8 cellular contexts compared by ENCODE assay signal in genomic region chr12:56258820-56259183, GRCh38. TPM values are rescaled to one million over a fixed set of nuclear protein-coding genes. Genes with fewer than 3 reads are reported as not detected.
A peak's percentile ranks its signal among the peaks of the same experiment; 100 is the strongest.
DNase-seq lines count a peak whose midpoint lies in the region; ATAC-seq and TF ChIP-seq lines count a peak whose summit lies in the region.

No MANE protein-coding gene starts in this region.

- peak overlapping the region; percentile 66 to 96 (median 92) for H3K27ac Mint-ChIP-seq in CD8-positive, alpha-beta memory T cell

- no peak for TF ChIP-seq CTCF in neutrophil (IDR thresholded peaks at IDR 0.05)

- H3K9me3 ChIP-seq in CD8-positive, alpha-beta memory T cell (ENCODE audit: low read length): no peaks in the 10 kb centered on the region
- no peaks in the 10 kb centered on the region for H3K9me3 ChIP-seq in endocrine pancreas (ENCODE audit: control insufficient read depth, low read length)
- no peaks in the 10 kb centered on the region for H3K9me3 ChIP-seq in neutrophil

- CTCF ChIA-PET in CD8-positive, alpha-beta memory T cell (lab: Charles Lee): interaction anchor here (0.7 to 3.7 kb wide), 14 partner anchors 9 to 143 kb away, joined by 3 to 19 read pairs (median 4); partner anchors contain the start of genes COQ10A, RNF41, RPL41 and SMARCC2

- peaks cover 10% of the 10 kb centered on the region for H3K36me3 ChIP-seq in CD8-positive, alpha-beta memory T cell (ENCODE audit: insufficient read depth, low read length)
- H3K36me3 ChIP-seq in endocrine pancreas (ENCODE audit: control insufficient read depth, insufficient read depth, low read length): no peaks in the 10 kb centered on the region
- H3K36me3 ChIP-seq in neutrophil: peaks cover 25% of the 10 kb centered on the region

- peak overlapping the region; percentile 90 to 95 (median 91) for H3K4me3 Mint-ChIP-seq in CD8-positive, alpha-beta memory T cell

- POLR2A ChIA-PET in CD8-positive, alpha-beta memory T cell (lab: Charles Lee): interaction anchor here (0.6 to 1.7 kb wide), 3 partner anchors 8 to 188 kb away, joined by 4 to 11 read pairs (median 7); partner anchors contain the start of genes COQ10A and RNF41

- peaks cover 25 to 37% (median 29%) of the 10 kb centered on the region in 3 donors for H3K4me1 Mint-ChIP-seq in CD8-positive, alpha-beta memory T cell

- peak overlapping the region; percentile 92 for H3K4me3 ChIP-seq in CD8-positive, alpha-beta memory T cell (ENCODE audit: low read length)
- peak overlapping the region; percentile 63 for H3K4me3 ChIP-seq in endocrine pancreas (ENCODE audit: control insufficient read depth, insufficient read depth, low read length)
- peak overlapping the region; percentile 73 to 96 for H3K4me3 ChIP-seq in neutrophil (ENCODE audit: low read depth in 1 of 2, low read length in 1 of 2)

- H3K27me3 Mint-ChIP-seq in CD8-positive, alpha-beta memory T cell: no peaks in the 10 kb centered on the region

- peaks cover 5 to 32% (median 10%) of the 10 kb centered on the region in 3 donors for H3K36me3 Mint-ChIP-seq in CD8-positive, alpha-beta memory T cell

- H3K4me1 ChIP-seq in CD8-positive, alpha-beta memory T cell (ENCODE audit: insufficient read depth, low read length): peaks cover 23% of the 10 kb centered on the region
- H3K4me1 ChIP-seq in endocrine pancreas (ENCODE audit: control insufficient read depth, insufficient read depth, low read length) (no peaks in the 10 kb centered on the region), neutrophil (ENCODE audit: control insufficient read depth in 1 of 2, insufficient read depth in 1 of 2, low read depth in 1 of 2, low read length in 1 of 2) (peaks cover 15 to 19% of the 10 kb centered on the region in 2 experiments)

- H3K9ac ChIP-seq in endocrine pancreas (ENCODE audit: control insufficient read depth, insufficient read depth, low read length): peak overlapping the region; percentile 42

- H3K27ac ChIP-seq in CD8-positive, alpha-beta memory T cell (ENCODE audit: low read depth, low read length): peak overlapping the region; percentile 86
- H3K27ac ChIP-seq in neutrophil: peak overlapping the region; percentile 68

- H3K9me3 Mint-ChIP-seq in CD8-positive, alpha-beta memory T cell: no peaks in the 10 kb centered on the region

- H3K27me3 ChIP-seq in CD8-positive, alpha-beta memory T cell (ENCODE audit: insufficient read depth, low read length, poor library complexity, severe bottlenecking): no peaks in the 10 kb centered on the region
- no peaks in the 10 kb centered on the region for H3K27me3 ChIP-seq in endocrine pancreas (ENCODE audit: control insufficient read depth, insufficient read depth, low read length)
- H3K27me3 ChIP-seq in neutrophil: no peaks in the 10 kb centered on the region

- no peak for DNase-seq in CD8-positive, alpha-beta memory T cell
- peak; percentile 52 for DNase-seq in NCI-H69 (lab: John Stamatoyannopoulos, UW)
- no peak for DNase-seq in ureter (ENCODE audit: low spot score)
- DNase-seq in NCI-H146 (lab: John Stamatoyannopoulos, UW): no peak

- ATAC-seq in GM21515 (IDR thresholded peaks at IDR 0.05; ENCODE audit: unreplicated experiment) (no peak), HG02852 (IDR thresholded peaks at IDR 0.05; ENCODE audit: unreplicated experiment) (no peak)

RNA-seq across cellular contexts. Expression of gene ANKRD52, which starts 0.6 kb away (rescaled TPM):
- 10 to 100 TPM; 67.0 to 69.9 TPM for total RNA-seq in CD8-positive, alpha-beta memory T cell
- 16.1 TPM for polyA plus RNA-seq in CD8-positive, alpha-beta memory T cell
- 43.9 TPM for total RNA-seq in ureter

RNA-seq across cellular contexts. Expression of gene COQ10A, which starts 7.9 kb away (rescaled TPM):
- total RNA-seq in CD8-positive, alpha-beta memory T cell: 10 to 100 TPM; 14.3 to 14.4 TPM
- 14.2 TPM for polyA plus RNA-seq in CD8-positive, alpha-beta memory T cell
- total RNA-seq in ureter: 7.6 TPM

RNA-seq across cellular contexts. Expression of gene SLC39A5, which starts 29.0 kb away (rescaled TPM):
- under 1 TPM; 0.35 to 0.62 TPM for total RNA-seq in CD8-positive, alpha-beta memory T cell
- not detected for polyA plus RNA-seq in CD8-positive, alpha-beta memory T cell
- 0.57 TPM for total RNA-seq in ureter

RNA-seq across cellular contexts. Expression of gene NABP2, which starts 34.7 kb away (rescaled TPM):
- 100 to 1,000 TPM; 102 to 104 TPM for total RNA-seq in CD8-positive, alpha-beta memory T cell
- polyA plus RNA-seq in CD8-positive, alpha-beta memory T cell: 4.6 TPM
- total RNA-seq in ureter: 27.9 TPM

RNA-seq across cellular contexts. Expression of gene RNF41, which starts 37.1 kb away (rescaled TPM):
- 10 to 100 TPM; 41.2 to 42.3 TPM for total RNA-seq in CD8-positive, alpha-beta memory T cell
- polyA plus RNA-seq in CD8-positive, alpha-beta memory T cell: 47.4 TPM
- 48.8 TPM for total RNA-seq in ureter
